In genomic region chrX:69718102-69718501, GRCh38 we compare ENCODE assay signal across 33 cellular contexts.
"Had no signal": no experiment of that assay in that cellular context is flagged by ENCODE, and none has a peak within 500 bp of the region (broad histone marks: within the 10 kb centered on the region; RNA-seq: fewer than 3 reads in every experiment).

No MANE protein-coding gene starts in this region.

- H3K9me3 ChIP-seq: body of pancreas had no signal

- H3K27me3 ChIP-seq: adrenal gland, body of pancreas, brain microvascular endothelial cell, breast epithelium had no signal

- H3K27me3 Mint-ChIP-seq: activated B cell treated with CpG ODN at 0.5 μM for 24 hours; activated CD4-positive, alpha-beta memory T cell treated with anti-CD3 and anti-CD28 coated beads for 36 hours; activated CD4-positive, alpha-beta T cell treated with anti-CD3 and anti-CD28 coated beads, Interleukin-2, amount 10 ng/mL, durations not matched to agents 24 days and 14 days; activated CD8-positive, alpha-beta T cell treated with anti-CD3 and anti-CD28 coated beads for 36 hours; activated naive CD4-positive, alpha-beta T cell treated with anti-CD3 and anti-CD28 coated beads, Interleukin-2, amount 10 ng/mL, durations not matched to agents 7 days and 5 days; activated naive CD4-positive, alpha-beta T cell treated with anti-CD3 and anti-CD28 coated beads, Interleukin-2, amount 50 U/mL, for 24 hours; activated naive CD8-positive, alpha-beta T cell; activated naive CD8-positive, alpha-beta T cell treated with anti-CD3 and anti-CD28 coated beads, Interleukin-2, amount 10 ng/mL, durations not matched to agents 7 days and 5 days; activated T-helper 17 cell treated with anti-CD3 and anti-CD28 coated beads, Interleukin-2, amount 50 U/mL, for 72 hours; T-helper 17 cell had no signal

- H3K4me3 ChIP-seq: adrenal gland, body of pancreas, breast epithelium had no signal

- H3K36me3 Mint-ChIP-seq: activated CD4-positive, alpha-beta memory T cell treated with anti-CD3 and anti-CD28 coated beads for 36 hours; activated naive CD4-positive, alpha-beta T cell treated with anti-CD3 and anti-CD28 coated beads, Interleukin-2, amount 10 ng/mL, durations not matched to agents 7 days and 5 days; activated naive CD8-positive, alpha-beta T cell treated with anti-CD3 and anti-CD28 coated beads, Interleukin-2, amount 10 ng/mL, durations not matched to agents 7 days and 5 days had no signal

- H3K4me1 Mint-ChIP-seq: activated B cell treated with CpG ODN at 0.5 μM for 24 hours; activated CD4-positive, alpha-beta T cell treated with anti-CD3 and anti-CD28 coated beads, Interleukin-2, amount 10 ng/mL, durations not matched to agents 24 days and 14 days; activated naive CD4-positive, alpha-beta T cell treated with anti-CD3 and anti-CD28 coated beads, Interleukin-2, amount 10 ng/mL, durations not matched to agents 7 days and 5 days; activated naive CD4-positive, alpha-beta T cell treated with anti-CD3 and anti-CD28 coated beads, Interleukin-2, amount 50 U/mL, for 24 hours; activated naive CD8-positive, alpha-beta T cell treated with anti-CD3 and anti-CD28 coated beads, Interleukin-2, amount 10 ng/mL, durations not matched to agents 7 days and 5 days; activated T-helper 17 cell treated with anti-CD3 and anti-CD28 coated beads, Interleukin-2, amount 50 U/mL, for 72 hours; T-cell; T-helper 17 cell had no signal

- H3K4me1 ChIP-seq: adrenal gland, body of pancreas, breast epithelium had no signal

- H3K9me3 Mint-ChIP-seq: activated CD4-positive, alpha-beta T cell treated with anti-CD3 and anti-CD28 coated beads, Interleukin-2, amount 10 ng/mL, durations not matched to agents 24 days and 14 days had no signal

- FAIRE-seq: TTC549 had no signal

- ATAC-seq: activated CD8-positive, alpha-beta T cell treated with anti-CD3 and anti-CD28 coated beads for 36 hours; activated T-cell treated with anti-CD3 and anti-CD28 coated beads, Interleukin-2, amount 50 U/mL, for 4 hours; activated T-cell treated with anti-CD3 and anti-CD28 coated beads, Interleukin-2, amount 50 U/mL, for 72 hours; activated T-helper 17 cell treated with anti-CD3 and anti-CD28 coated beads, Interleukin-2, amount 50 U/mL, for 72 hours; body of pancreas; T-cell; T-helper 17 cell had no signal

- H3K4me3 Mint-ChIP-seq: activated B cell treated with CpG ODN at 0.5 μM for 24 hours; activated CD4-positive, alpha-beta memory T cell treated with anti-CD3 and anti-CD28 coated beads for 36 hours; activated CD4-positive, alpha-beta T cell treated with anti-CD3 and anti-CD28 coated beads, Interleukin-2, amount 10 ng/mL, durations not matched to agents 24 days and 14 days; activated CD8-positive, alpha-beta T cell treated with anti-CD3 and anti-CD28 coated beads for 36 hours; activated naive CD4-positive, alpha-beta T cell treated with anti-CD3 and anti-CD28 coated beads, Interleukin-2, amount 10 ng/mL, durations not matched to agents 7 days and 5 days; activated naive CD4-positive, alpha-beta T cell treated with anti-CD3 and anti-CD28 coated beads, Interleukin-2, amount 50 U/mL, for 24 hours; activated naive CD8-positive, alpha-beta T cell; activated naive CD8-positive, alpha-beta T cell treated with anti-CD3 and anti-CD28 coated beads, Interleukin-2, amount 10 ng/mL, durations not matched to agents 7 days and 5 days; activated T-cell treated with anti-CD3 and anti-CD28 coated beads, Interleukin-2, amount 50 U/mL, for 4 hours; activated T-cell treated with anti-CD3 and anti-CD28 coated beads, Interleukin-2, amount 50 U/mL, for 72 hours; activated T-helper 1 cell treated with anti-CD3 and anti-CD28 coated beads, Interleukin-12 subunit alpha, Interleukin-12 subunit beta, Interleukin-2, Interleukin-4 antibody, amounts not matched to agents 30 ng/mL and 10 ng/mL and 1 ng/mL, durations not matched to agents 14 hours and 24 hours and 36 hours; activated T-helper 17 cell treated with anti-CD3 and anti-CD28 coated beads, Interleukin-2, amount 50 U/mL, for 72 hours; T-cell; T-helper 17 cell had no signal

- H3K27ac Mint-ChIP-seq: activated B cell treated with CpG ODN at 0.5 μM for 24 hours; activated CD4-positive, alpha-beta memory T cell treated with anti-CD3 and anti-CD28 coated beads for 36 hours; activated CD4-positive, alpha-beta T cell treated with anti-CD3 and anti-CD28 coated beads, Interleukin-2, amount 10 ng/mL, durations not matched to agents 24 days and 14 days; activated CD8-positive, alpha-beta T cell treated with anti-CD3 and anti-CD28 coated beads for 36 hours; activated naive CD4-positive, alpha-beta T cell treated with anti-CD3 and anti-CD28 coated beads, Interleukin-2, amount 10 ng/mL, durations not matched to agents 7 days and 5 days; activated naive CD4-positive, alpha-beta T cell treated with anti-CD3 and anti-CD28 coated beads, Interleukin-2, amount 50 U/mL, for 24 hours; activated naive CD8-positive, alpha-beta T cell; activated naive CD8-positive, alpha-beta T cell treated with anti-CD3 and anti-CD28 coated beads, Interleukin-2, amount 10 ng/mL, durations not matched to agents 7 days and 5 days; activated T-cell treated with anti-CD3 and anti-CD28 coated beads, Interleukin-2, amount 50 U/mL, for 72 hours; activated T-helper 1 cell treated with anti-CD3 and anti-CD28 coated beads, Interleukin-12 subunit alpha, Interleukin-12 subunit beta, Interleukin-2, Interleukin-4 antibody, amounts not matched to agents 30 ng/mL and 10 ng/mL and 1 ng/mL, durations not matched to agents 14 hours and 24 hours and 36 hours; activated T-helper 17 cell treated with anti-CD3 and anti-CD28 coated beads, Interleukin-2, amount 50 U/mL, for 72 hours; T-cell; T-helper 17 cell had no signal

- H3K36me3 ChIP-seq: adrenal gland, brain microvascular endothelial cell, breast epithelium had no signal

- H3K27ac ChIP-seq: adrenal gland, body of pancreas, brain microvascular endothelial cell, breast epithelium, VCaP had no signal

- DNase-seq: activated B cell treated with CpG ODN at 0.5 μM for 24 hours; activated CD4-positive, alpha-beta memory T cell treated with anti-CD3 and anti-CD28 coated beads for 36 hours; activated CD4-positive, alpha-beta T cell treated with anti-CD3 and anti-CD28 coated beads for 4 hours; activated CD4-positive, alpha-beta T cell treated with anti-CD3 and anti-CD28 coated beads, Interleukin-2, amount 10 ng/mL, durations not matched to agents 24 days and 14 days; activated CD4-positive, alpha-beta T cell treated with anti-CD3 and anti-CD28 coated beads, Interleukin-2, amount 50 U/mL, for 1 hour; activated CD4-positive, alpha-beta T cell treated with anti-CD3 and anti-CD28 coated beads, Interleukin-2, amount 50 U/mL, for 4 hours; activated CD4-positive, CD25-positive, alpha-beta regulatory T cell treated with anti-CD3 and anti-CD28 coated beads, Interleukin-2, amount 50 U/mL, for 72 hours; activated CD8-positive, alpha-beta memory T cell treated with anti-CD3 and anti-CD28 coated beads, Interleukin-2, amount 50 U/mL, for 4 hours; activated CD8-positive, alpha-beta T cell treated with anti-CD3 and anti-CD28 coated beads for 36 hours; activated gamma-delta T cell; activated naive CD4-positive, alpha-beta T cell treated with anti-CD3 and anti-CD28 coated beads, Interleukin-2, amount 10 ng/mL, durations not matched to agents 7 days and 5 days; activated naive CD4-positive, alpha-beta T cell treated with Interleukin-2 at 50 U/mL for 16 hours; activated naive CD8-positive, alpha-beta T cell treated with anti-CD3 and anti-CD28 coated beads, Interleukin-2, amount 10 ng/mL, durations not matched to agents 7 days and 5 days; activated T-cell treated with anti-CD3 and anti-CD28 coated beads for 4 hours; activated T-cell treated with anti-CD3 and anti-CD28 coated beads, Interleukin-2, amount 50 U/mL, for 1 hour; activated T-cell treated with anti-CD3 and anti-CD28 coated beads, Interleukin-2, amount 50 U/mL, for 4 hours; activated T-cell treated with anti-CD3 and anti-CD28 coated beads, Interleukin-2, amount 50 U/mL, for 72 hours; adrenal gland; amniotic stem cell; aorta; body of pancreas; brain microvascular endothelial cell; central memory CD4-positive, alpha-beta T cell; T-cell; T-helper 17 cell; T1000 had no signal
